ENCODE assay signal across 11 cellular contexts in genomic region chr12:121248611-121249010, GRCh38. TPM values are rescaled to one million over a fixed set of nuclear protein-coding genes. Genes with fewer than 3 reads are reported as not detected.
DNase-seq lines count a peak whose midpoint lies in the region; ATAC-seq lines count a peak whose summit lies in the region.
"Had no signal": no experiment of that assay in that cellular context is flagged by ENCODE, and none has a peak within 500 bp of the region (broad histone marks: within the 10 kb centered on the region; RNA-seq: fewer than 3 reads in every experiment).

No MANE protein-coding gene starts in this region.

- DNase-seq in DMS 273 treated with DMSO at 0.1 percent for 48 hours (lab: John Stamatoyannopoulos, UW) (no peak), pons (ENCODE audit: low spot score) (no peak), SIG-M5 treated with dmso at 0.1 percent for 504 hours (lab: John Stamatoyannopoulos, UW; ENCODE audit: unreplicated experiment) (no peak), NCI-H187 (lab: John Stamatoyannopoulos, UW) (no peak)
- DNase-seq: activated CD8-positive, alpha-beta T cell treated with anti-CD3 and anti-CD28 coated beads, Interleukin-2, amount 10 ng/mL, durations not matched to agents 7 days and 5 days; NCI-H446; stimulated activated naive CD8-positive, alpha-beta T cell treated with anti-CD3 and anti-CD28 coated beads, Interleukin-15, Interleukin-2, amounts not matched to agents 100 U/mL and 50 U/mL, for 24 hours had no signal

- ATAC-seq in GM18520 (IDR thresholded peaks at IDR 0.05; ENCODE audit: unreplicated experiment) = peak; percentile 74
- ATAC-seq in GM21381 (IDR thresholded peaks at IDR 0.05; ENCODE audit: unreplicated experiment) = peak; percentile 87
- peak; percentile 72 for ATAC-seq in HG03060 (IDR thresholded peaks at IDR 0.05; ENCODE audit: low read depth, unreplicated experiment)
- peak; percentile 35 for ATAC-seq in esophagus mucosa
- ATAC-seq: activated CD8-positive, alpha-beta T cell treated with anti-CD3 and anti-CD28 coated beads, Interleukin-2, amount 10 ng/mL, durations not matched to agents 7 days and 5 days; stimulated activated naive CD8-positive, alpha-beta T cell treated with anti-CD3 and anti-CD28 coated beads, Interleukin-15, Interleukin-2, amounts not matched to agents 100 U/mL and 50 U/mL, for 24 hours had no signal

RNA-seq across cellular contexts. Expression of gene P2RX4, which starts 38.7 kb away (rescaled TPM):
- total RNA-seq in esophagus mucosa = 5.0 TPM

RNA-seq across cellular contexts. Expression of gene CAMKK2, which starts 47.9 kb away (rescaled TPM):
- 17.5 TPM for total RNA-seq in esophagus mucosa

Comparison
In these comparisons a context has a peak if more than half of its experiments do, and no peak if none do; other contexts are left out.
1. ATAC-seq: peak in every context shown above with its lines; median percentile 87 in GM21381; 74 in GM18520; 72 in HG03060; 35 in esophagus mucosa.